In genomic region chr1:3992103-3992556, GRCh38 we compare ENCODE assay signal across 1 cellular context.
TF ChIP-seq lines count a peak whose summit lies in the region.

No MANE protein-coding gene starts in this region.

TF ChIP-seq in K562, 482 proteins besides CTCF, POLR2A, EP300 and RAD21 (continued from another document and continues in another):
- no peak for TF ChIP-seq ZNF512 (tag; IDR thresholded peaks at IDR 0.05)
- TF ChIP-seq MTA2 (IDR thresholded peaks at IDR 0.05; ENCODE audit: low read depth), result no peak
- TF ChIP-seq BRF1 (IDR thresholded peaks at IDR 0.05; ENCODE audit: borderline replicate concordance, extremely low read depth, insufficient read length), result no peak
- no peak for TF ChIP-seq GABPB2 (CRISPR knock-in tag; conservative IDR thresholded peaks at IDR 0.05)
- TF ChIP-seq NR2C2 (CRISPR knock-in tag; IDR thresholded peaks at IDR 0.05), result no peak
- no peak for TF ChIP-seq NR2C2 (tag; IDR thresholded peaks at IDR 0.05)
- no peak for TF ChIP-seq HNRNPK (IDR thresholded peaks at IDR 0.05; ENCODE audit: low read depth, low read length, poor library complexity, severe bottlenecking)
- no peak for TF ChIP-seq ZNF384 (IDR thresholded peaks at IDR 0.05; ENCODE audit: low read depth, low read length)
- no peak for TF ChIP-seq MAFG (tag; conservative IDR thresholded peaks at IDR 0.05)
- TF ChIP-seq GTF2E2 (tag; IDR thresholded peaks at IDR 0.05), result no peak
- TF ChIP-seq MXI1 (IDR thresholded peaks at IDR 0.05; ENCODE audit: low read depth, low read length), result no peak
- TF ChIP-seq SP1 (CRISPR knock-in tag; IDR thresholded peaks at IDR 0.05), result peak; percentile 69; the same call in 1 of the 2 replicates
- TF ChIP-seq HNRNPH1 (optimal IDR thresholded peaks at IDR 0.05; ENCODE audit: low read depth, low read length), result no peak
- TF ChIP-seq ASH1L (IDR thresholded peaks at IDR 0.05; ENCODE audit: borderline replicate concordance, low read depth, partially characterized antibody), result no peak
- TF ChIP-seq ZNF445 (CRISPR knock-in tag; IDR thresholded peaks at IDR 0.05; ENCODE audit: low read depth), result no peak
- TF ChIP-seq, protein P1, sequence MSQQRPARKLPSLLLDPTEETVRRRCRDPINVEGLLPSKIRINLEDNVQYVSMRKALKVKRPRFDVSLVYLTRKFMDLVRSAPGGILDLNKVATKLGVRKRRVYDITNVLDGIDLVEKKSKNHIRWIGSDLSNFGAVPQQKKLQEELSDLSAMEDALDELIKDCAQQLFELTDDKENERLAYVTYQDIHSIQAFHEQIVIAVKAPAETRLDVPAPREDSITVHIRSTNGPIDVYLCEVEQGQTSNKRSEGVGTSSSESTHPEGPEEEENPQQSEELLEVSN (IDR thresholded peaks at IDR 0.05; ENCODE audit: borderline replicate concordance in 1 of 2, extremely low read depth in 1 of 2, insufficient read depth in 1 of 2, insufficient read length in 1 of 2, low read depth in 1 of 2, low read length in 1 of 2, poor library complexity in 1 of 2, severe bottlenecking in 1 of 2), result no peak
- peak; percentile 65; the same call in 1 of the 2 replicates for TF ChIP-seq DIDO1 (tag; IDR thresholded peaks at IDR 0.05; ENCODE audit: low read depth)
- TF ChIP-seq MBD2 (IDR thresholded peaks at IDR 0.05; ENCODE audit: borderline replicate concordance, low read depth), result no peak
- TF ChIP-seq ZNF586 (CRISPR knock-in tag; conservative IDR thresholded peaks at IDR 0.05), result no peak
- TF ChIP-seq ARID2 (IDR thresholded peaks at IDR 0.05), result no peak
- no peak for TF ChIP-seq ZEB2 (IDR thresholded peaks at IDR 0.05)
- TF ChIP-seq KAT8 (IDR thresholded peaks at IDR 0.05; ENCODE audit: low read depth), result no peak
- TF ChIP-seq RERE (CRISPR knock-in tag; IDR thresholded peaks at IDR 0.05; ENCODE audit: borderline replicate concordance), result no peak
- TF ChIP-seq MGA (IDR thresholded peaks at IDR 0.05), result peak; percentile 54; the same call in 1 of the 2 replicates
- no peak for TF ChIP-seq ZNF347 (CRISPR knock-in tag; IDR thresholded peaks at IDR 0.05; ENCODE audit: low read depth)
- TF ChIP-seq, protein P2, sequence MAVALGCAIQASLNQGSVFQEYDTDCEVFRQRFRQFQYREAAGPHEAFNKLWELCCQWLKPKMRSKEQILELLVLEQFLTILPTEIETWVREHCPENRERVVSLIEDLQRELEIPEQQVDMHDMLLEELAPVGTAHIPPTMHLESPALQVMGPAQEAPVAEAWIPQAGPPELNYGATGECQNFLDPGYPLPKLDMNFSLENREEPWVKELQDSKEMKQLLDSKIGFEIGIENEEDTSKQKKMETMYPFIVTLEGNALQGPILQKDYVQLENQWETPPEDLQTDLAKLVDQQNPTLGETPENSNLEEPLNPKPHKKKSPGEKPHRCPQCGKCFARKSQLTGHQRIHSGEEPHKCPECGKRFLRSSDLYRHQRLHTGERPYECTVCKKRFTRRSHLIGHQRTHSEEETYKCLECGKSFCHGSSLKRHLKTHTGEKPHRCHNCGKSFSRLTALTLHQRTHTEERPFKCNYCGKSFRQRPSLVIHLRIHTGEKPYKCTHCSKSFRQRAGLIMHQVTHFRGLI (CRISPR knock-in tag; IDR thresholded peaks at IDR 0.05), result no peak
- no peak for TF ChIP-seq HOMEZ (CRISPR knock-in tag; IDR thresholded peaks at IDR 0.05)
- TF ChIP-seq E4F1 (CRISPR knock-in tag; IDR thresholded peaks at IDR 0.05; ENCODE audit: borderline replicate concordance), result no peak
